Comparison of ENCODE assay signal across 8 cellular contexts in the genomic region with DNA sequence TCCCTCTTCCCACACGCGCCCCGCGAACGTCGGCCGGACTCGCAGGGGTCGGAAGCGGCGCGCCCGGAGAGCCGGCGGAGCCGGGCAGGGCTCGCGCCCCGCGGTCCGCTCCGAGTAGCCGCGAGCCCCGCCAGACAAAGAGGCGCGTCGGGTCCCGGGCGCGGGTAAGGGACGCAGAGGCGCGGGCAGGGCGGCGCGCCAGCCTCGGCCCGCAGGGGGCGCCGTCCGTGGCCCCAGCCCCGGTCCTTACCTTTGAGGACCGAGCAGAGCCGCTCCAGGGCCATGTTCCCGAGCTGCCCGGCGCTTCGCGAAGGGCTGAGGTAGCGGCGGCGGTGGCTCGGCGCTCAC.
DNase-seq lines count a peak whose midpoint lies in the region; ATAC-seq and TF ChIP-seq lines count a peak whose summit lies in the region.

No MANE protein-coding gene starts in this region.

- in situ Hi-C loops in astrocyte of the cerebellum (cut with HindIII; ENCODE audit: low sequenced_read_pairs): no loop called here

- ATAC-seq in HG02642 (IDR thresholded peaks at IDR 0.05; ENCODE audit: poor library complexity, unreplicated experiment): peak; percentile 74

- peak; percentile 92 for DNase-seq in DMS 273 (lab: John Stamatoyannopoulos, UW; ENCODE audit: unreplicated experiment)
- DNase-seq in DMS 273 treated with DMSO at 0.1 percent for 48 hours (lab: John Stamatoyannopoulos, UW): no peak
- peak; percentile 64 for DNase-seq in NCI-H1092 (lab: John Stamatoyannopoulos, UW)
- DNase-seq in T-helper 2 cell: peak; percentile 31 to 87 (median 51)
- DNase-seq in astrocyte of the cerebellum (ENCODE audit: low read depth): peak; percentile 19

- TF ChIP-seq CTCF in astrocyte of the cerebellum (IDR thresholded peaks at IDR 0.05; ENCODE audit: low read depth, low read length, missing control alignments): peak; percentile 57

- H3K4me3 ChIP-seq in astrocyte of the cerebellum (ENCODE audit: low read depth, low read length): peak overlapping the region; percentile 68
- H3K4me3 ChIP-seq in iPS-11a (ENCODE audit: low read depth, low read length): peak overlapping the region; percentile 69
- peak overlapping the region; percentile 44 to 74 (median 51) for H3K4me3 ChIP-seq in skin epidermis

- H3K27ac ChIP-seq in skin epidermis: peak overlapping the region in 10 of 21 experiments; percentile 0 to 56 (median 27)
